1 cellular context compared by ENCODE assay signal in the genomic region with DNA sequence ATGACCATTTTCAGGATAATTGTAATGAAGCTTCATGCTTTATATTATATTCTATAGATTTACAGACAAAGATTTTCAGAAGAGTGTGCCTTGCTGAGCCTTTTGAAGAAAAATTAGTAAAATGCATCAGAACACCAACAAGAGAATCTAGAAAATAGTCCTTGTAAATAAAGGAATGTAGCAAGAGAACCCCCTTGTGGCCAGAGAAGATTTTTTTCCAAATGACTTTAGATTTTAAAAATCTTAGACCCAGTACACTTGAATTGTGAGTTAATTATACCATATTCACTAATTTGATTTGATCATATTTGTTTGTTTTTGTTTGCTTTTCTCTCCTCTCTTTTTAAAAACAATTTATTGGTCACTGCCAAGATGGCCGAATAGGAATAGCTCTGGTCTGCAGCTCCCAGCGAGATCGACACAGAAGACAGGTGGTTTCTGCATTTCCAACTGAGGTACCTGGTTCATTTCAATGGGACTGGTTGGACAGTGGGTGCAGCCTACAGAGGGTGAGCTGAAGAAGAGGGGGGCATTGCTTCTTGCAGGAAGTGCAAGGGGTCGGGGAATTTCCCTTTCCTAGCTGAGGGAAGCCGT.
TF ChIP-seq lines count a peak whose summit lies in the region.

No MANE protein-coding gene starts in this region.

TF ChIP-seq in K562, 482 proteins besides CTCF, POLR2A, EP300 and RAD21:
- TF ChIP-seq MCM3 (IDR thresholded peaks at IDR 0.05), result no peak
- TF ChIP-seq TBL1XR1 (IDR thresholded peaks at IDR 0.05; ENCODE audit: low read length in 2 of 2), result no peak
- TF ChIP-seq ZNF224 (CRISPR knock-in tag; IDR thresholded peaks at IDR 0.05), result no peak
- TF ChIP-seq, protein P1, sequence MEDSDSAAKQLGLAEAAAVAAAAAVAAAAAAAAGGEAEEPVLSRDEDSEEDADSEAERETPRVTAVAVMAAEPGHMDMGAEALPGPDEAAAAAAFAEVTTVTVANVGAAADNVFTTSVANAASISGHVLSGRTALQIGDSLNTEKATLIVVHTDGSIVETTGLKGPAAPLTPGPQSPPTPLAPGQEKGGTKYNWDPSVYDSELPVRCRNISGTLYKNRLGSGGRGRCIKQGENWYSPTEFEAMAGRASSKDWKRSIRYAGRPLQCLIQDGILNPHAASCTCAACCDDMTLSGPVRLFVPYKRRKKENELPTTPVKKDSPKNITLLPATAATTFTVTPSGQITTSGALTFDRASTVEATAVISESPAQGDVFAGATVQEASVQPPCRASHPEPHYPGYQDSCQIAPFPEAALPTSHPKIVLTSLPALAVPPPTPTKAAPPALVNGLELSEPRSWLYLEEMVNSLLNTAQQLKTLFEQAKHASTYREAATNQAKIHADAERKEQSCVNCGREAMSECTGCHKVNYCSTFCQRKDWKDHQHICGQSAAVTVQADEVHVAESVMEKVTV (CRISPR knock-in tag; IDR thresholded peaks at IDR 0.05), result no peak
- TF ChIP-seq MAFG (tag; conservative IDR thresholded peaks at IDR 0.05), result no peak
- TF ChIP-seq XRCC5 (IDR thresholded peaks at IDR 0.05; ENCODE audit: low read depth, low read length), result no peak
- TF ChIP-seq HCFC1 (IDR thresholded peaks at IDR 0.05; ENCODE audit: low read depth, low read length), result no peak
- TF ChIP-seq ZNF354B (CRISPR knock-in tag; IDR thresholded peaks at IDR 0.05), result no peak
- TF ChIP-seq TAF9B (IDR thresholded peaks at IDR 0.05; ENCODE audit: partially characterized antibody), result no peak
- TF ChIP-seq KLF1 (tag; IDR thresholded peaks at IDR 0.05), result no peak
- TF ChIP-seq ZNF165 (CRISPR knock-in tag; IDR thresholded peaks at IDR 0.05; ENCODE audit: borderline replicate concordance), result no peak
- no peak for TF ChIP-seq HNRNPK (IDR thresholded peaks at IDR 0.05; ENCODE audit: low read depth, low read length, poor library complexity, severe bottlenecking)
- TF ChIP-seq MTA1 (IDR thresholded peaks at IDR 0.05; ENCODE audit: borderline replicate concordance), result no peak
- TF ChIP-seq, protein P2, sequence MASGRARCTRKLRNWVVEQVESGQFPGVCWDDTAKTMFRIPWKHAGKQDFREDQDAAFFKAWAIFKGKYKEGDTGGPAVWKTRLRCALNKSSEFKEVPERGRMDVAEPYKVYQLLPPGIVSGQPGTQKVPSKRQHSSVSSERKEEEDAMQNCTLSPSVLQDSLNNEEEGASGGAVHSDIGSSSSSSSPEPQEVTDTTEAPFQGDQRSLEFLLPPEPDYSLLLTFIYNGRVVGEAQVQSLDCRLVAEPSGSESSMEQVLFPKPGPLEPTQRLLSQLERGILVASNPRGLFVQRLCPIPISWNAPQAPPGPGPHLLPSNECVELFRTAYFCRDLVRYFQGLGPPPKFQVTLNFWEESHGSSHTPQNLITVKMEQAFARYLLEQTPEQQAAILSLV (tag; IDR thresholded peaks at IDR 0.05), result no peak
- no peak for TF ChIP-seq RBM22 (IDR thresholded peaks at IDR 0.05; ENCODE audit: low read depth, low read length, poor library complexity, severe bottlenecking)
- TF ChIP-seq, protein P3, sequence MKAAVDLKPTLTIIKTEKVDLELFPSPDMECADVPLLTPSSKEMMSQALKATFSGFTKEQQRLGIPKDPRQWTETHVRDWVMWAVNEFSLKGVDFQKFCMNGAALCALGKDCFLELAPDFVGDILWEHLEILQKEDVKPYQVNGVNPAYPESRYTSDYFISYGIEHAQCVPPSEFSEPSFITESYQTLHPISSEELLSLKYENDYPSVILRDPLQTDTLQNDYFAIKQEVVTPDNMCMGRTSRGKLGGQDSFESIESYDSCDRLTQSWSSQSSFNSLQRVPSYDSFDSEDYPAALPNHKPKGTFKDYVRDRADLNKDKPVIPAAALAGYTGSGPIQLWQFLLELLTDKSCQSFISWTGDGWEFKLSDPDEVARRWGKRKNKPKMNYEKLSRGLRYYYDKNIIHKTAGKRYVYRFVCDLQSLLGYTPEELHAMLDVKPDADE (conservative IDR thresholded peaks at IDR 0.05; ENCODE audit: control insufficient read depth, low read depth, low read length), result no peak
- TF ChIP-seq FOXA1 (IDR thresholded peaks at IDR 0.05; ENCODE audit: borderline replicate concordance), result no peak
- TF ChIP-seq, protein P4, sequence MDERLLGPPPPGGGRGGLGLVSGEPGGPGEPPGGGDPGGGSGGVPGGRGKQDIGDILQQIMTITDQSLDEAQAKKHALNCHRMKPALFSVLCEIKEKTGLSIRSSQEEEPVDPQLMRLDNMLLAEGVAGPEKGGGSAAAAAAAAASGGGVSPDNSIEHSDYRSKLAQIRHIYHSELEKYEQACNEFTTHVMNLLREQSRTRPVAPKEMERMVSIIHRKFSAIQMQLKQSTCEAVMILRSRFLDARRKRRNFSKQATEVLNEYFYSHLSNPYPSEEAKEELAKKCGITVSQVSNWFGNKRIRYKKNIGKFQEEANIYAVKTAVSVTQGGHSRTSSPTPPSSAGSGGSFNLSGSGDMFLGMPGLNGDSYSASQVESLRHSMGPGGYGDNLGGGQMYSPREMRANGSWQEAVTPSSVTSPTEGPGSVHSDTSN (CRISPR knock-in tag; IDR thresholded peaks at IDR 0.05; ENCODE audit: low read depth), result no peak
- TF ChIP-seq, protein P4 (tag; conservative IDR thresholded peaks at IDR 0.05; ENCODE audit: low read depth), result no peak
- TF ChIP-seq CHD1 (IDR thresholded peaks at IDR 0.05; ENCODE audit: low read length), result no peak
- no peak for TF ChIP-seq SLC30A9 (CRISPR knock-in tag; IDR thresholded peaks at IDR 0.05)
